ENCODE assay signal across 21 cellular contexts in the genomic region with DNA sequence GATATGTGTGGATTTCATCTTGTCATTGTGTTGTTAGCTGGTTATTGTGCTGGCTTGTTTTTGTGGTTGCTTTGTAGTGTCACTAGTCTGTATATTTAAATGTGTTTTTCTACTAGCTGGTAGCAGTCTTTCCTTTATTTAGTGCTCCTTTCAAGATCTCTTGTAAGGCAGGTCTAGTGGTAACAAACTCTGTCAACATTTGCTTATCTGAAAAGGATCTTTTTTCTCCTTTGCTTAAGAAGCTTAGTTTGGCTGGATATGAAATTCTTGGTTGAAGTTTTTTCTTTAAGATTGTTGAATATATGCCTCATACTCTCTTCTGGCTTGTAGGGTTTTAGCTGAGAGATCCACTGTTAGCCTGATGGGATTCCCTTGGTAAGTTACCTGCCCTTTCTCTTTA. TPM values are rescaled to one million over a fixed set of nuclear protein-coding genes. Genes with fewer than 3 reads are reported as not detected.
DNase-seq lines count a peak whose midpoint lies in the region; ATAC-seq, FAIRE-seq and TF ChIP-seq lines count a peak whose summit lies in the region.
"Had no signal": no experiment of that assay in that cellular context is flagged by ENCODE, and none has a peak within 500 bp of the region (broad histone marks: within the 10 kb centered on the region; RNA-seq: fewer than 3 reads in every experiment).

No MANE protein-coding gene starts in this region.

- TF ChIP-seq RAD21 in HepG2 (CRISPR knock-in tag; IDR thresholded peaks at IDR 0.05), result no peak

- H3K27me3 ChIP-seq in HepG2 (ENCODE audit: control insufficient read depth in 1 of 2, insufficient read depth in 2 of 2, low read length in 2 of 2) (no peaks in the 10 kb centered on the region), right lobe of liver (no peaks in the 10 kb centered on the region)
- H3K27me3 ChIP-seq: BE2C, BLaER1 had no signal

- TF ChIP-seq POLR2A in HepG2 (IDR thresholded peaks at IDR 0.05; ENCODE audit: insufficient read depth in 1 of 2, low read depth in 2 of 2, low read length in 2 of 2) (no peak), right lobe of liver (IDR thresholded peaks at IDR 0.05) (no peak)

- FAIRE-seq in HepG2 (lab: Jason Lieb, UNC), result no peak
- FAIRE-seq: A204.1, D721Med, G401.6, GM12892, GM18507 had no signal

- no peak overlapping the region for H2AFZ ChIP-seq in HepG2 (ENCODE audit: low read length)

- H3K4me1 ChIP-seq in HepG2 (ENCODE audit: insufficient read depth, low read length), result peaks cover 21% of the 10 kb centered on the region
- no peaks in the 10 kb centered on the region for H3K4me1 ChIP-seq in right lobe of liver
- no peaks in the 10 kb centered on the region for H3K4me1 ChIP-seq in HEK293 (ENCODE audit: control insufficient read depth, insufficient read depth, low read length)
- H3K4me1 ChIP-seq: BE2C, Caco-2 had no signal

- TF ChIP-seq EP300 in HepG2 (IDR thresholded peaks at IDR 0.05; ENCODE audit: low read depth in 2 of 2, low read length in 2 of 2) (no peak), HepG2 (CRISPR knock-in tag; IDR thresholded peaks at IDR 0.05; ENCODE audit: borderline replicate concordance) (no peak)

- no peaks in the 10 kb centered on the region for H3K79me2 ChIP-seq in HepG2 (ENCODE audit: insufficient read depth, low read length)

- H4K20me1 ChIP-seq in HepG2 (ENCODE audit: insufficient read depth, low read length), result no peaks in the 10 kb centered on the region
- H4K20me1 ChIP-seq: BLaER1 had no signal

- BruUV-seq in HepG2 (replicated peaks; lab: Mats Ljungman, UMichigan), result no TSS peak

- DNase-seq in HepG2 (ENCODE audit: low spot score) (no peak), right lobe of liver (no peak), hypothalamus (lab: John Stamatoyannopoulos, UW) (no peak)
- DNase-seq in stimulated activated naive CD4-positive, alpha-beta T cell (lab: John Stamatoyannopoulos, UW), result no peak
- DNase-seq: 8988T; ACHN; BE2C; C1 segment of cervical spinal cord; Caco-2; Calu3; CD4-positive, alpha-beta memory T cell; CD4-positive, CD25-positive, alpha-beta regulatory T cell; DMS79 treated with DMSO at 0.1 percent for 48 hours; GF-D8 had no signal

- H3K9ac ChIP-seq in HepG2 (ENCODE audit: insufficient read depth, low read depth, low read length), result no peak overlapping the region
- H3K9ac ChIP-seq: BLaER1 had no signal

- ATAC-seq in HepG2 (no peak), right lobe of liver (no peak)

- intact Hi-C loops in HepG2 (cut with micrococcal nuclease; ENCODE audit: unreplicated experiment) (no loop called here), right lobe of liver (cut with DNase I) (no loop called here)

- CTCF ChIA-PET in HepG2 (lab: Yijun Ruan, JAX; ENCODE audit: low intra/inter-chr PET ratio, low total read pairs), result no interaction called here
- CTCF ChIA-PET in HEK293 (lab: Yijun Ruan, JAX), result interaction anchor here (0.6 kb wide), 1 partner anchor 105 kb away, joined by 3 read pairs; no protein-coding TSS in a partner anchor

- TF ChIP-seq CTCF in HepG2 (CRISPR knock-in tag; IDR thresholded peaks at IDR 0.05), result no peak
- TF ChIP-seq CTCF in right lobe of liver (IDR thresholded peaks at IDR 0.05), result no peak
- TF ChIP-seq CTCF in HEK293 (tag by site-specific recombination; IDR thresholded peaks at IDR 0.05), result no peak

- no peak overlapping the region for H3K4me2 ChIP-seq in HepG2 (ENCODE audit: low read depth, low read length)
- H3K4me2 ChIP-seq: BLaER1 had no signal

- H3K27ac ChIP-seq in HepG2 (ENCODE audit: extremely low read length, insufficient read depth, low read length) (no peak overlapping the region), right lobe of liver (no peak overlapping the region), HEK293 (ENCODE audit: extremely low read depth, low read depth, low read length) (no peak overlapping the region)
- H3K27ac ChIP-seq: BLaER1 had no signal

- POLR2A ChIA-PET in HepG2 (lab: Yijun Ruan, JAX) (interaction anchor here (0.6 to 1.2 kb wide), 2 partner anchors 17 to 53 kb away, joined by 3 read pairs; no protein-coding TSS in a partner anchor), HEK293 (lab: Yijun Ruan, JAX) (no interaction called here)

- no peak overlapping the region for H3K4me3 ChIP-seq in HepG2 (replicated peaks in 1 of 3; ENCODE audit: insufficient read depth in 1 of 3, low read depth in 2 of 3, low read length in 3 of 3)
- no peak overlapping the region for H3K4me3 ChIP-seq in right lobe of liver
- H3K4me3 ChIP-seq in HEK293 (ENCODE audit: low read depth, low read length), result no peak overlapping the region
- H3K4me3 ChIP-seq: BLaER1 had no signal

- H3K9me3 ChIP-seq in HepG2 (ENCODE audit: low read length), result peaks cover 40% of the 10 kb centered on the region
- no peaks in the 10 kb centered on the region for H3K9me3 ChIP-seq in right lobe of liver
- H3K9me3 ChIP-seq in HEK293 (ENCODE audit: control insufficient read depth, insufficient read depth, low read depth, low read length), result no peaks in the 10 kb centered on the region

- in situ Hi-C loops in HepG2 (cut with HindIII; ENCODE audit: extremely low pct_ligation_motif_present, low pct_unique_long_range_greater_than_20kb), result loop anchor here (5.0 kb wide), 1 partner anchor 35 kb away; no protein-coding TSS in a partner anchor

- H3K36me3 ChIP-seq in HepG2 (replicated peaks in 1 of 2; ENCODE audit: control insufficient read depth in 1 of 2, insufficient read depth in 2 of 2, low read length in 2 of 2), result no peaks in the 10 kb centered on the region
- no peaks in the 10 kb centered on the region for H3K36me3 ChIP-seq in right lobe of liver
- H3K36me3 ChIP-seq in HEK293 (ENCODE audit: control insufficient read depth in 2 of 2, insufficient read depth in 1 of 2, low read length in 2 of 2), result no peaks in the 10 kb centered on the region
- H3K36me3 ChIP-seq: BE2C, BLaER1 had no signal

TF ChIP-seq in HepG2, 621 proteins besides CTCF, POLR2A, EP300 and RAD21:
- TF ChIP-seq ZNF337 (CRISPR knock-in tag; IDR thresholded peaks at IDR 0.05; ENCODE audit: borderline replicate concordance, low read depth), result peak; percentile 100; the same call in 1 of the 2 replicates
- no peak for TF ChIP-seq ZNF788 (CRISPR knock-in tag; IDR thresholded peaks at IDR 0.05; ENCODE audit: borderline replicate concordance)
- peak; percentile 99 for TF ChIP-seq ZFP1 (CRISPR knock-in tag; IDR thresholded peaks at IDR 0.05)

TF ChIP-seq in HEK293, 187 proteins besides CTCF, POLR2A, EP300 and RAD21:
- TF ChIP-seq ZNF23 (tag by site-specific recombination; IDR thresholded peaks at IDR 0.05; ENCODE audit: borderline replicate concordance) (no peak), ZNF670 (tag by site-specific recombination; IDR thresholded peaks at IDR 0.05; ENCODE audit: low read depth) (no peak), SETDB1 (IDR thresholded peaks at IDR 0.05; ENCODE audit: insufficient read length, low read length) (peak; percentile 82)

RNA-seq across cellular contexts. Expression of a gene that starts 32.7 kb away (rescaled TPM):
- 122 and 149 TPM in 2 replicates for total RNA-seq in HepG2 (2016; rRNA removed; fragmentation: Illumina TruSeq; extraction: Trizol)
- total RNA-seq in HepG2 (2016; cell fraction: cytosol; rRNA removed; fragmentation: Illumina TruSeq; extraction: Trizol; ENCODE audit: low read depth), result 42.1 and 44.6 TPM in 2 replicates
- 124 and 156 TPM in 2 replicates for total RNA-seq in HepG2 (2016; cell fraction: insoluble cytoplasmic fraction; rRNA removed; fragmentation: Illumina TruSeq; extraction: Trizol)
- total RNA-seq in HepG2 (2016; cell fraction: membrane; rRNA removed; fragmentation: Illumina TruSeq; extraction: Trizol), result 45.1 and 48.3 TPM in 2 replicates
- 201 and 207 TPM in 2 replicates for total RNA-seq in HepG2 (2016; cell fraction: nucleus; rRNA removed; fragmentation: Illumina TruSeq; extraction: Trizol)
- 64.3 and 91.4 TPM in 2 replicates for polyA plus RNA-seq in HepG2 (2011; rRNA removed)
- polyA plus RNA-seq in HepG2 (2011; cell fraction: cytosol; rRNA removed), result 49.3 and 58.3 TPM in 2 replicates
- polyA plus RNA-seq in HepG2 (2011; cell fraction: nucleus; rRNA removed), result 74.6 and 81.3 TPM in 2 replicates
- 59.9 and 60.7 TPM in 2 replicates for polyA plus RNA-seq in HepG2 (2012)
- 17.1 and 18.2 TPM in 2 replicates for polyA plus RNA-seq in HepG2 (2016; cell fraction: cytosol; fragmentation: Illumina TruSeq; extraction: Trizol; ENCODE audit: low read depth)
- polyA plus RNA-seq in HepG2 (2016; cell fraction: insoluble cytoplasmic fraction; fragmentation: Illumina TruSeq; extraction: Trizol; ENCODE audit: low read depth), result 133 and 147 TPM in 2 replicates
- polyA plus RNA-seq in HepG2 (2016; cell fraction: membrane; fragmentation: Illumina TruSeq; extraction: Trizol; ENCODE audit: low read depth), result 20.5 and 22.2 TPM in 2 replicates
- polyA plus RNA-seq in HepG2 (2016; cell fraction: nucleus; fragmentation: Illumina TruSeq; extraction: Trizol; ENCODE audit: insufficient read depth, low read depth), result 93.1 and 104 TPM in 2 replicates
- 9.7 and 101 TPM in 2 replicates for polyA minus RNA-seq in HepG2 (2011; rRNA and poly(A)+ RNA removed; ENCODE audit: low replicate concordance)
- 39.5 and 52.5 TPM in 2 replicates for polyA minus RNA-seq in HepG2 (2011; cell fraction: cytosol; rRNA and poly(A)+ RNA removed)
- polyA minus RNA-seq in HepG2 (2011; cell fraction: nucleus; rRNA and poly(A)+ RNA removed), result 333 and 340 TPM in 2 replicates
- 10 to 100 TPM; 12.3 to 18.9 (median 16.2) TPM for total RNA-seq in right lobe of liver
